ENCODE assay signal across 8 cellular contexts in genomic region chr12:11500222-11500860, GRCh38.
A peak's percentile ranks its signal among the peaks of the same experiment; 100 is the strongest.
DNase-seq lines count a peak whose midpoint lies in the region; ATAC-seq lines count a peak whose summit lies in the region.

No MANE protein-coding gene starts in this region.

- H3K9ac ChIP-seq in HUES48 (ENCODE audit: low read depth, low read length), result no peak overlapping the region

- intact Hi-C loops in right cardiac atrium (cut with DNase I), result no loop called here

- H3K4me3 ChIP-seq in HUES48 (ENCODE audit: low read depth, low read length), result peak overlapping the region; percentile 57
- H3K4me3 ChIP-seq in right cardiac atrium (ENCODE audit: low read length), result no peak overlapping the region

- no peaks in the 10 kb centered on the region for H3K36me3 ChIP-seq in HUES48 (ENCODE audit: control insufficient read depth, insufficient read depth, low read length)

- no peak overlapping the region for H3K27ac ChIP-seq in HUES48 (ENCODE audit: low read depth, low read length)
- H3K27ac ChIP-seq in right cardiac atrium (ENCODE audit: low read length), result no peak overlapping the region

- H3K27me3 ChIP-seq in HUES48 (ENCODE audit: control insufficient read depth, insufficient read depth, low read length), result peaks cover 25% of the 10 kb centered on the region
- H3K27me3 ChIP-seq in right cardiac atrium (ENCODE audit: control insufficient read depth, insufficient read depth), result no peaks in the 10 kb centered on the region

- WGBS in right cardiac atrium, result 5% methylated on average over 59 of the region's 59 CpGs

- H3K4me1 ChIP-seq in HUES48 (ENCODE audit: control insufficient read depth, insufficient read depth, low read length), result no peaks in the 10 kb centered on the region
- H3K4me1 ChIP-seq in right cardiac atrium (ENCODE audit: control insufficient read depth, insufficient read depth, low read length), result no peaks in the 10 kb centered on the region

- DNase-seq in DMS 273 (lab: John Stamatoyannopoulos, UW; ENCODE audit: unreplicated experiment), result peak; percentile 82
- DNase-seq in T-helper 9 cell, result peak; percentile 80
- DNase-seq in anterior cingulate cortex (lab: John Stamatoyannopoulos, UW), result peak in 55 of 58 donors; percentile 19 to 80 (median 55)
- peak; percentile 84 to 93 (median 93) for DNase-seq in right cardiac atrium
- peak; percentile 42 for DNase-seq in renal cortical epithelial cell (ENCODE audit: low read depth)
- DNase-seq in SHP77 (lab: John Stamatoyannopoulos, UW), result no peak
- no peak for DNase-seq in NCI-H446 treated with DMSO at 0.1 percent for 48 hours (lab: John Stamatoyannopoulos, UW)

- peak; percentile 91 to 93 for ATAC-seq in right cardiac atrium

- H3K9me3 ChIP-seq in HUES48 (ENCODE audit: control insufficient read depth, insufficient read depth, low read length) (no peaks in the 10 kb centered on the region), right cardiac atrium (ENCODE audit: control insufficient read depth, low read length) (no peaks in the 10 kb centered on the region)

Comparison
In these comparisons a context has a peak if more than half of its experiments do, and no peak if none do; other contexts are left out.
1. DNase-seq: peak in DMS 273 (single experiment), T-helper 9 cell (single experiment), anterior cingulate cortex (55 of 58), right cardiac atrium (3 of 3) and renal cortical epithelial cell (single experiment); none in SHP77 (0 of 2) and NCI-H446 treated with DMSO at 0.1 percent for 48 hours (single experiment).